In the genomic region with DNA sequence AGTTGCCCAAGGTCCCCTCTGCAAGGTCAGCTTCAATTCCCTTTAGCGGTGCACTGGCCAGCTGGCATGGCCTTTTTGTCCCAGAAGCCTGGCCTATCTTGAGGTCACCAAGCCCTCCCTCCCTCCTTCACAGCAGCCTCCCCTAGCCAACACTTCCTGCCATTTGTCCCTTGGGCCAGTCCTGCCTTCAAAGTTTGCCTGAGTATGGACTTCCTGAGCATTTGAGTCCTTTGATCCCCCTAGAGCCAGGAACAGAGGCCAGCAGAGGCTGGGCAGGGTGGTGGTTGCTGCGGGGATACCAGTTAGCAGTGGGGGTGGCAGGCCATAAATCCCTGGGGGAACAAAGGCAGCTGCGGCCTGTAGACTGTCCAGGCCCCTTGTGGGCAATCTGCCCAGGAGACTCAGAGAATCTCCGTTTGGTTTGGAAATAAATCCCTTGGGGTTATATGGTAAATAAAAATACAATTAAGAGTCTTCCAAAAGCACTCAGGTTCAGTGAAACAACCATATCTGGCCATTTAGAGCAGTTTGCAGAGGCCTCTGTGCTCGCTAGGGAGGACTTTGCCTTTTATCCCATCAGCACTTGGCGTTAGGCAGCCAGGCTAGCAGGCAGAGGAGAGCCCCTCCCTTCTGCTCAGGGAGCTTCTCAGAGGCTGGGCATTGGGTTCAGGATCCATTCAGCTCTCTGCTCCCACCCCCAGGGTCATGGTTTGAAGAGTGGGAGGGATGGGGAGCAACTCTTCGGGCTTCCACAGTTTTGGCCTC, we compare ENCODE assay signal across 12 cellular contexts. TPM values are rescaled to one million over a fixed set of nuclear protein-coding genes. Genes with fewer than 3 reads are reported as not detected.
DNase-seq lines count a peak whose midpoint lies in the region; ATAC-seq and TF ChIP-seq lines count a peak whose summit lies in the region.
"Had no signal": no experiment of that assay in that cellular context is flagged by ENCODE, and none has a peak within 500 bp of the region (broad histone marks: within the 10 kb centered on the region; RNA-seq: fewer than 3 reads in every experiment).

No MANE protein-coding gene starts in this region.

- no peaks in the 10 kb centered on the region for H3K79me2 ChIP-seq in mesendoderm (ENCODE audit: control insufficient read depth, insufficient read depth, low read length)
- no peaks in the 10 kb centered on the region for H3K79me2 ChIP-seq in osteoblast (ENCODE audit: insufficient read depth, low read length)
- H3K79me2 ChIP-seq: parathyroid adenoma had no signal

- no peak overlapping the region for H2BK5ac ChIP-seq in mesendoderm (ENCODE audit: low read length)

- H3K23ac ChIP-seq in mesendoderm (ENCODE audit: low read length) = no peak overlapping the region

- H2AK5ac ChIP-seq in mesendoderm (ENCODE audit: low read length) = no peak overlapping the region

- H3K18ac ChIP-seq in mesendoderm (ENCODE audit: low read length) = no peak overlapping the region

- TF ChIP-seq CTCF in body of pancreas (IDR thresholded peaks at IDR 0.05) (no peak), osteoblast (IDR thresholded peaks at IDR 0.05; ENCODE audit: extremely low read depth, low read depth, low read length) (no peak)

- H3K9ac ChIP-seq in BLaER1 treated with 17β-estradiol and CSF1 and Interleukin-3, amounts not matched to agents 10 nM and 100 nM = peak overlapping the region in 5 of 11 experiments; percentile 3 to 75 (median 47); a peak in 9 of 22 replicates
- H3K9ac ChIP-seq in mesendoderm (ENCODE audit: low read length) = no peak overlapping the region
- H3K9ac ChIP-seq: KMS-11, parathyroid adenoma had no signal

- H3K4me3 ChIP-seq in BLaER1 treated with 17β-estradiol and CSF1 and Interleukin-3, amounts not matched to agents 10 nM and 100 nM = peak overlapping the region in 1 of 10 experiments; percentile 27; a peak in 2 of 20 replicates
- H3K4me3 ChIP-seq in body of pancreas (no peak overlapping the region), mesendoderm (ENCODE audit: low read length) (no peak overlapping the region), osteoblast (ENCODE audit: insufficient read depth, low read length) (no peak overlapping the region)

- H4K8ac ChIP-seq in mesendoderm (ENCODE audit: low read depth, low read length) = no peak overlapping the region

- peaks cover 13 to 36% (median 29%) of the 10 kb centered on the region in 11 experiments; a peak in 18 of 22 replicates for H3K36me3 ChIP-seq in BLaER1 treated with 17β-estradiol and CSF1 and Interleukin-3, amounts not matched to agents 10 nM and 100 nM
- H3K36me3 ChIP-seq in body of pancreas (replicated peaks in 1 of 2; ENCODE audit: insufficient read depth in 1 of 2, low read depth in 2 of 2) (peaks cover 5 to 6% of the 10 kb centered on the region in 2 donors), mesendoderm (ENCODE audit: control insufficient read depth, insufficient read depth, low read length) (no peaks in the 10 kb centered on the region), osteoblast (ENCODE audit: insufficient read depth, low read length) (no peaks in the 10 kb centered on the region)

- H3K79me1 ChIP-seq in mesendoderm (ENCODE audit: low read length) = no peaks in the 10 kb centered on the region

- H3K27ac ChIP-seq in BLaER1 treated with 17β-estradiol and CSF1 and Interleukin-3, amounts not matched to agents 10 nM and 100 nM = peak overlapping the region in 7 of 11 experiments; percentile 15 to 90 (median 44); a peak in 11 of 22 replicates
- H3K27ac ChIP-seq in body of pancreas (peak overlapping the region; percentile 53 to 84 (median 68)), mesendoderm (ENCODE audit: low read depth, low read length) (no peak overlapping the region), osteoblast (ENCODE audit: low read depth, low read length) (no peak overlapping the region)
- H3K27ac ChIP-seq: KMS-11, parathyroid adenoma had no signal

- TF ChIP-seq POLR2A in body of pancreas (IDR thresholded peaks at IDR 0.05) = peak in 1 of 3 donors; percentile 30

- H3K27me3 ChIP-seq in BLaER1 treated with 17β-estradiol and CSF1 and Interleukin-3, amounts not matched to agents 10 nM and 100 nM = peaks cover 0 to 36% (median 6%) of the 10 kb centered on the region in 11 experiments; a peak in 11 of 22 replicates
- no peaks in the 10 kb centered on the region for H3K27me3 ChIP-seq in body of pancreas
- H3K27me3 ChIP-seq in mesendoderm (ENCODE audit: insufficient read depth, low read length, poor library complexity) = peaks cover 5% of the 10 kb centered on the region
- peaks cover 29% of the 10 kb centered on the region for H3K27me3 ChIP-seq in osteoblast (ENCODE audit: insufficient read depth, low read length)

- H3K56ac ChIP-seq in mesendoderm (ENCODE audit: low read length) = no peak overlapping the region

- H4K20me1 ChIP-seq in BLaER1 treated with 17β-estradiol and CSF1 and Interleukin-3, amounts not matched to agents 10 nM and 100 nM = peaks cover 0 to 28% (median 11%) of the 10 kb centered on the region in 11 experiments; a peak in 15 of 22 replicates
- H4K20me1 ChIP-seq in osteoblast (ENCODE audit: insufficient read depth, low read length) = no peaks in the 10 kb centered on the region

- H3K4me2 ChIP-seq in BLaER1 treated with 17β-estradiol and CSF1 and Interleukin-3, amounts not matched to agents 10 nM and 100 nM = peak overlapping the region; percentile 37 to 98 (median 94)
- H3K4me2 ChIP-seq in mesendoderm (ENCODE audit: low read length) (no peak overlapping the region), osteoblast (ENCODE audit: insufficient read depth, low read length) (no peak overlapping the region)

- no peak overlapping the region for H4K5ac ChIP-seq in mesendoderm (ENCODE audit: low read length)

- peaks cover 0 to 3% (median 0%) of the 10 kb centered on the region in 11 experiments; a peak in 2 of 22 replicates for H3K9me3 ChIP-seq in BLaER1 treated with 17β-estradiol and CSF1 and Interleukin-3, amounts not matched to agents 10 nM and 100 nM (replicated peaks in 1 of 11)
- H3K9me3 ChIP-seq in body of pancreas (no peaks in the 10 kb centered on the region), osteoblast (ENCODE audit: low read depth, low read length) (no peaks in the 10 kb centered on the region)

- DNase-seq in NCI-H1930 (lab: John Stamatoyannopoulos, UW) = peak; percentile 37 to 50
- DNase-seq in body of pancreas = peak; percentile 82 to 85 (median 84)
- peak; percentile 36 for DNase-seq in mesendoderm
- DNase-seq in osteoblast (ENCODE audit: insufficient read length, low spot score, missing footprints) = no peak
- no peak for DNase-seq in inferior parietal cortex (ENCODE audit: extremely low spot score)

- intact Hi-C loops in body of pancreas (cut with DNase I) = no loop called here

- WGBS in body of pancreas, 2 donors = 34 to 35% methylated on average over 6 to 7 of the region's 7 CpGs
- WGBS in mesendoderm (ENCODE audit: extremely low coverage, insufficient coverage, low lambda C conversion rate) = no CpG with 5 or more reads among the region's 7 CpGs

- no peak overlapping the region for H2BK120ac ChIP-seq in mesendoderm (ENCODE audit: low read depth, low read length)

- ATAC-seq in body of pancreas (peak; percentile 41), HG02884 (IDR thresholded peaks at IDR 0.05; ENCODE audit: unreplicated experiment) (no peak), GM19328 (IDR thresholded peaks at IDR 0.05; ENCODE audit: unreplicated experiment) (no peak)
- ATAC-seq: activated T-helper 17 cell treated with anti-CD3 and anti-CD28 coated beads, Interleukin-2, amount 50 U/mL, for 72 hours; Panc1 had no signal

- H3K4me1 ChIP-seq in BLaER1 treated with 17β-estradiol and CSF1 and Interleukin-3, amounts not matched to agents 10 nM and 100 nM = peaks cover 32 to 84% (median 67%) of the 10 kb centered on the region in 10 experiments
- H3K4me1 ChIP-seq in body of pancreas (peaks cover 50% of the 10 kb centered on the region), mesendoderm (ENCODE audit: control insufficient read depth, low read depth, low read length) (no peaks in the 10 kb centered on the region), osteoblast (ENCODE audit: insufficient read depth, low read length) (no peaks in the 10 kb centered on the region)
- H3K4me1 ChIP-seq: parathyroid adenoma had no signal

- no peak overlapping the region for H3K4ac ChIP-seq in mesendoderm (ENCODE audit: low read depth, low read length)

- H2AFZ ChIP-seq in osteoblast (ENCODE audit: low read length) = no peak overlapping the region
- H2AFZ ChIP-seq: parathyroid adenoma had no signal

- H2BK15ac ChIP-seq in mesendoderm (replicated peaks; ENCODE audit: low read depth) = no peak overlapping the region

RNA-seq across cellular contexts. Expression of gene HES6, which starts 3.1 kb away (rescaled TPM):
- 10 to 100 TPM; 15.5 to 29.3 TPM for total RNA-seq in body of pancreas
- 14.7 TPM for polyA plus RNA-seq in mesendoderm (2013, experiment 1 of 2)
- polyA plus RNA-seq in mesendoderm (2013, experiment 2 of 2) = 14.6 TPM
- 1.8 and 4.0 TPM in 2 replicates for total RNA-seq in osteoblast

RNA-seq across cellular contexts. Expression of gene ILKAP, which starts 39.4 kb away (rescaled TPM):
- total RNA-seq in body of pancreas (10 to 100 TPM; 22.8 to 44.8 TPM), osteoblast (24.2 and 24.5 TPM in 2 replicates)
- polyA plus RNA-seq in mesendoderm (2013, experiment 1 of 2) = 25.4 TPM
- 25.4 TPM for polyA plus RNA-seq in mesendoderm (2013, experiment 2 of 2)

RNA-seq across cellular contexts. Expression of gene PER2, which starts 45.5 kb away (rescaled TPM):
- 10 to 100 TPM; 10.9 to 21.8 TPM for total RNA-seq in body of pancreas
- 2.2 TPM for polyA plus RNA-seq in mesendoderm (2013, experiment 1 of 2)
- 2.0 TPM for polyA plus RNA-seq in mesendoderm (2013, experiment 2 of 2)
- 7.4 and 9.4 TPM in 2 replicates for total RNA-seq in osteoblast

Comparison
In these comparisons a context has a peak if more than half of its experiments do, and no peak if none do; other contexts are left out.
1. H3K27ac ChIP-seq: peak in BLaER1 treated with 17β-estradiol and CSF1 and Interleukin-3, amounts not matched to agents 10 nM and 100 nM (7 of 11) and body of pancreas (4 of 4); none in mesendoderm (single experiment) and osteoblast (single experiment).
2. H3K4me2 ChIP-seq: peak in BLaER1 treated with 17β-estradiol and CSF1 and Interleukin-3, amounts not matched to agents 10 nM and 100 nM (11 of 11); none in mesendoderm (single experiment) and osteoblast (single experiment).
3. DNase-seq: peak in NCI-H1930 (2 of 2), body of pancreas (4 of 4) and mesendoderm (single experiment); none in osteoblast (single experiment) and inferior parietal cortex (single experiment).